1 cellular context compared by ENCODE assay signal in genomic region chr17:76731800-76732733, GRCh38.
TF ChIP-seq lines count a peak whose summit lies in the region.
"Not testable (repeated sequence)": the region's sequence is repeated elsewhere in the genome, so short reads cannot be mapped to it uniquely, and the experiment has no call there.

No MANE protein-coding gene starts in this region.

TF ChIP-seq in HepG2, 621 proteins besides CTCF, POLR2A, EP300 and RAD21:
- peak; percentile 10; the same call in 1 of the 2 replicates for TF ChIP-seq ZNF777 (CRISPR knock-in tag; IDR thresholded peaks at IDR 0.05)
- 0 out of 2 replicates have a peak, but pooled peaks have one; percentile 20 for TF ChIP-seq ZFY (CRISPR knock-in tag; IDR thresholded peaks at IDR 0.05)
- TF ChIP-seq ADNP (CRISPR knock-in tag; IDR thresholded peaks at IDR 0.05): 0 out of 2 replicates have a peak, but pooled peaks have one; percentile 39
- peak; percentile 32; the same call in 1 of the 2 replicates for TF ChIP-seq ZNF800 (CRISPR knock-in tag; IDR thresholded peaks at IDR 0.05)
- 0 out of 2 replicates have a peak, but pooled peaks have one; percentile 35 for TF ChIP-seq ZNF547 (CRISPR knock-in tag; IDR thresholded peaks at IDR 0.05)
- 0 out of 2 replicates have a peak, but pooled peaks have one; percentile 3 for TF ChIP-seq BCL6 (CRISPR knock-in tag; IDR thresholded peaks at IDR 0.05)
- TF ChIP-seq ZNF784 (CRISPR knock-in tag; IDR thresholded peaks at IDR 0.05; ENCODE audit: borderline replicate concordance): 0 out of 2 replicates have a peak, but pooled peaks have one; percentile 12
- 0 out of 2 replicates have a peak, but pooled peaks have one; percentile 24 for TF ChIP-seq ZNF773 (CRISPR knock-in tag; IDR thresholded peaks at IDR 0.05; ENCODE audit: borderline replicate concordance)
- TF ChIP-seq SNAPC2 (CRISPR knock-in tag; IDR thresholded peaks at IDR 0.05): 0 out of 2 replicates have a peak, but pooled peaks have one; percentile 17
- TF ChIP-seq BORCS8-MEF2B (CRISPR knock-in tag; IDR thresholded peaks at IDR 0.05): 0 out of 2 replicates have a peak, but pooled peaks have one; percentile 27
- TF ChIP-seq CREB3 (CRISPR knock-in tag; IDR thresholded peaks at IDR 0.05): 0 out of 2 replicates have a peak, but pooled peaks have one; percentile 29
- peak; percentile 44; the same call in 1 of the 2 replicates for TF ChIP-seq NFKB2 (CRISPR knock-in tag; IDR thresholded peaks at IDR 0.05; ENCODE audit: borderline replicate concordance)
- 0 out of 2 replicates have a peak, but pooled peaks have one; percentile 35 for TF ChIP-seq PAF1 (CRISPR knock-in tag; IDR thresholded peaks at IDR 0.05)
- TF ChIP-seq KDM5A (IDR thresholded peaks at IDR 0.05; ENCODE audit: borderline replicate concordance, low read length): 0 out of 2 replicates have a peak, but pooled peaks have one; percentile 11
- TF ChIP-seq, protein P1, sequence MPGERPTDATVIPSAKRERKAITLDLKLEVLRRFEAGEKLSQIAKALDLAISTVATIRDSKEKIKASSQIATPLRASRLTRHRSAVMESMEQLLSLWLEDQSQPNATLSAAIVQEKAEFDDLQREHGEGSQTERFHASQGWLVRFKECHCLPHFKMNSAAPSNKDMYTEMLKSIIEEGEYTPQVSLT (CRISPR knock-in tag; IDR thresholded peaks at IDR 0.05; ENCODE audit: borderline replicate concordance, low read depth): 0 out of 2 replicates have a peak, but pooled peaks have one; percentile 31
- 0 out of 2 replicates have a peak, but pooled peaks have one; percentile 28 for TF ChIP-seq HOXA3 (CRISPR knock-in tag; IDR thresholded peaks at IDR 0.05)
- TF ChIP-seq POLR2G (IDR thresholded peaks at IDR 0.05; ENCODE audit: low read depth, low read length): peak; percentile 70
- TF ChIP-seq ZHX2 (IDR thresholded peaks at IDR 0.05; ENCODE audit: low read depth): not testable (repeated sequence)
- TF ChIP-seq ZHX2 (CRISPR knock-in tag; IDR thresholded peaks at IDR 0.05; ENCODE audit: borderline replicate concordance): 0 out of 2 replicates have a peak, but pooled peaks have one; percentile 32
- TF ChIP-seq ZFP90 (CRISPR knock-in tag; IDR thresholded peaks at IDR 0.05; ENCODE audit: borderline replicate concordance): 0 out of 2 replicates have a peak, but pooled peaks have one; percentile 49
- TF ChIP-seq TSC22D2 (CRISPR knock-in tag; IDR thresholded peaks at IDR 0.05; ENCODE audit: borderline replicate concordance): 0 out of 2 replicates have a peak, but pooled peaks have one; percentile 43
- 0 out of 2 replicates have a peak, but pooled peaks have one; percentile 9 for TF ChIP-seq SALL1 (CRISPR knock-in tag; IDR thresholded peaks at IDR 0.05)
- peak; percentile 37 for TF ChIP-seq RBM22 (optimal IDR thresholded peaks at IDR 0.05; ENCODE audit: low read length)
- TF ChIP-seq ZNF740 (CRISPR knock-in tag; IDR thresholded peaks at IDR 0.05): 0 out of 2 replicates have a peak, but pooled peaks have one; percentile 22
